In the genomic region with DNA sequence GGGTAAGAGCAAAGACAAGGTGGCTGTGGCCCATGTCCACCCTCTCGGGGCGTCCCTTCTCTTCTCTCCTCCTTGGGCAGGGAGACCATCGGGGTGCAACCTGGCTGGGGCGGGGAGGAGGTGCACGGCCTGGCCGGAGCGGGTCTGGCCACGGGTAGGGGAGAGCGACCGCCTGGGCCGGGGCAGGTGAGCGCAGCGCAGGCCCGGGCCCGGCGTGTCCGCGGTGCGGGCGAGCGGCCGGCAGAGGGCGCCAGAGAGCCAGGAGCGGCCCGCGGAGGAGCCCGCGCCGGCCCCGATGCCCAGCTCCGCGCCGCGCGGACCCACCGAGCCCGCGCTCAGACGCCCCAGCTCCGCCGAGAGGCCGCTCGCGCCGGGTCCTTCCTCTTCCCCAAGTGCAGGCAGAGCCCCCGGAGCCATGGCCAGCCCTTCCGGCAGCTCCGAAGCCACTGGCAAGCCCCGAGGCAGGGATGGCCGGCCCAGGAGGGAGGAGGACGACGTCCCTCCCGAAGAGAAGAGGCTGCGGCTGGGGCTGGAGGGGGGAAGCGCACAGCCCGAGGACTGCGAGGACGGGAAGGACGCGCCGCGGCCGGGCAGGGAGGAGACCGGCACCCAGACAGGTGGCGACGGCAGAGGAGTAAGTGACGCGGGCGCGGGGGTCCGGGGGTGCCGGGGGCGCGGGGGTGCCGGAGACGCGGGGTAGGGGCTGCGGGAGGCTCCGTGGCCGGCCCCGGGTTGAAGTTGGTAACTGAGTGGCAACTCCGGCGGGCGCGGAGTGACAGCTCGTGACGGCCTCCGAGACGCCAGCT, we compare ENCODE assay signal across 8 cellular contexts.
DNase-seq lines count a peak whose midpoint lies in the region; ATAC-seq, FAIRE-seq and TF ChIP-seq lines count a peak whose summit lies in the region.
"Not testable (repeated sequence)": the region's sequence is repeated elsewhere in the genome, so short reads cannot be mapped to it uniquely, and the experiment has no call there.

No MANE protein-coding gene starts in this region.

- H3K4me1 Mint-ChIP-seq in naive B cell, result not testable (repeated sequence)

- ATAC-seq in naive B cell (ENCODE audit: low read depth in 2 of 2), result not testable (repeated sequence)

- H3K27ac Mint-ChIP-seq in naive B cell, result peak overlapping the region in 1 of 6 donors; percentile 78

- peak overlapping the region; percentile 43 to 88 (median 64) for H3K4me3 Mint-ChIP-seq in naive B cell

- H3K27me3 Mint-ChIP-seq in naive B cell, result peaks cover 27 to 68% (median 36%) of the 10 kb centered on the region in 3 donors

- TF ChIP-seq POLR2A in GM12892 (IDR thresholded peaks at IDR 0.05; ENCODE audit: low read depth, low read length), result not testable (repeated sequence)

- TF ChIP-seq CTCF in fibroblast of villous mesenchyme (IDR thresholded peaks at IDR 0.05; ENCODE audit: insufficient read depth, low read depth, low read length), result peak; percentile 33

- peak; percentile 63 for DNase-seq in AG08396 (ENCODE audit: low spot score)
- peak; percentile 53 for DNase-seq in GM12892 (ENCODE audit: insufficient read length)
- peak; percentile 6 for DNase-seq in NCI-H460 (ENCODE audit: extremely low read depth, low read depth)
- DNase-seq in activated CD4-positive, alpha-beta T cell treated with anti-CD3 and anti-CD28 coated beads for 4 hours, result peak; percentile 23 to 42
- DNase-seq in activated naive CD8-positive, alpha-beta T cell treated with anti-CD3 and anti-CD28 coated beads, Interleukin-2, amount 50 U/mL, for 16 hours (ENCODE audit: low read depth, low spot score), result peak; percentile 21
- not testable (repeated sequence) for DNase-seq in fibroblast of villous mesenchyme (ENCODE audit: low read depth)
- peak; percentile 34 for DNase-seq in naive B cell
- DNase-seq in stimulated activated CD4-positive, alpha-beta T cell treated with anti-CD3 and anti-CD28 coated beads, TNF-alpha, amount 100 ng/mL, for 1 hour (ENCODE audit: low read depth in 3 of 3, low spot score in 1 of 3), result peak in 2 of 3 donors; percentile 19 to 54

- H3K36me3 Mint-ChIP-seq in naive B cell, result not testable (repeated sequence)

- not testable (repeated sequence) for H3K4me3 ChIP-seq in fibroblast of villous mesenchyme (ENCODE audit: low read depth, low read length)

- H3K9me3 Mint-ChIP-seq in naive B cell, result not testable (repeated sequence)

- not testable (repeated sequence) for FAIRE-seq in GM12892 (lab: Jason Lieb, UNC)
